In the genomic region with DNA sequence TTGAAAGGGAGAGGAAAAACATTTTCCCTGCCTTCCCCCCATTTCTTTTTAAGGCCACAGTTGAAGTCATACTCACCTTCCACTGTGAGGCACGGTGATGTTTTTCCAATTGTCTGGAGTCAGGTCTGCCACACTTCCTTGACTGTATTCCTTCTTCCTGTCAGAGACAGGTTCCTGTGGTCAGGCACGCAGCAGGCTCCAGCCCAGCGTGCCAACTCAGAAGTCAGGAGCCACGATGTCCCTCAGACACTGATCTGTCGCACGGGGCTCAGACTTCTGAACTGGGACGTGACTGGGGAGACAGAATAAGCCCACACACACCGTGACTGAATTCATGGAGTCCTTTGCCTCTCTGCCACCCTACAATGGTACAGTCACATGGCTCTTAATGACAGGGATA, we compare ENCODE assay signal across 19 cellular contexts. TPM values are rescaled to one million over a fixed set of nuclear protein-coding genes. Genes with fewer than 3 reads are reported as not detected.
"Had no signal": no experiment of that assay in that cellular context is flagged by ENCODE, and none has a peak within 500 bp of the region (broad histone marks: within the 10 kb centered on the region; RNA-seq: fewer than 3 reads in every experiment).

No MANE protein-coding gene starts in this region.

- H3K4me2 ChIP-seq: SK-N-SH had no signal

- H3K4me1 ChIP-seq: testis had no signal

- H3K36me3 Mint-ChIP-seq: activated naive CD4-positive, alpha-beta T cell treated with anti-CD3 and anti-CD28 coated beads, Interleukin-2, amount 50 U/mL, for 72 hours; mesothelial cell of epicardium had no signal

- H3K4me3 Mint-ChIP-seq: mesothelial cell of epicardium; nephron; T-helper 2 cell treated with Interferon-gamma antibody and Interleukin-4, amounts not matched to agents 5 μg/mL and 100 μg/mL, for 36 hours had no signal

- H3K27ac Mint-ChIP-seq: activated naive CD4-positive, alpha-beta T cell treated with anti-CD3 and anti-CD28 coated beads, Interleukin-2, amount 50 U/mL, for 72 hours; mesothelial cell of epicardium; nephron; T-helper 2 cell treated with Interferon-gamma antibody and Interleukin-4, amounts not matched to agents 5 μg/mL and 100 μg/mL, for 36 hours had no signal

- H3K27me3 ChIP-seq: adrenal gland, gastroesophageal sphincter, stomach, testis had no signal

- H3K9me3 ChIP-seq: adrenal gland, gastroesophageal sphincter, SK-N-SH, stomach, testis had no signal

- H3K4me3 ChIP-seq: adrenal gland, gastroesophageal sphincter, lung, skin epidermis, stomach, testis had no signal

- H3K36me3 ChIP-seq: adrenal gland, gastroesophageal sphincter, stomach had no signal

- H3K9ac ChIP-seq: SK-N-SH had no signal

- ATAC-seq: activated naive CD4-positive, alpha-beta T cell treated with anti-CD3 and anti-CD28 coated beads, Interleukin-2, amount 50 U/mL, for 72 hours; gastroesophageal sphincter; left colon had no signal

- H3K9me3 Mint-ChIP-seq: mesothelial cell of epicardium, nephron had no signal

- H3K27ac ChIP-seq: adrenal gland, gastroesophageal sphincter, skin epidermis, stomach, testis had no signal

- DNase-seq: activated CD4-positive, alpha-beta T cell treated with anti-CD3 and anti-CD28 coated beads, Interleukin-2, amount 50 U/mL, for 48 hours; adrenal gland; caudate nucleus; erythroblast; left colon; nucleus accumbens; posterior cingulate gyrus; retina; SHP77 treated with DMSO at 0.1 percent for 48 hours; SK-N-SH; stomach; testis had no signal

RNA-seq across cellular contexts. Expression of a gene that starts 41.2 kb away (rescaled TPM):
- total RNA-seq: activated naive CD4-positive, alpha-beta T cell treated with anti-CD3 and anti-CD28 coated beads, Interleukin-2, amount 50 U/mL, for 72 hours had no signal
